ENCODE assay signal across 1 cellular context in genomic region chr2:20506281-20506685, GRCh38.
TF ChIP-seq lines count a peak whose summit lies in the region.

No MANE protein-coding gene starts in this region.

TF ChIP-seq in SK-N-SH, 30 proteins besides CTCF, POLR2A, EP300 and RAD21 (continued from another document):
- TF ChIP-seq REST (IDR thresholded peaks at IDR 0.05; ENCODE audit: low read depth, low read length), result no peak
- TF ChIP-seq RFX5 (IDR thresholded peaks at IDR 0.05; ENCODE audit: low read length), result no peak
- TF ChIP-seq TAF1 (IDR thresholded peaks at IDR 0.05; ENCODE audit: borderline replicate concordance, low read depth, low read length), result no peak
- TF ChIP-seq TEAD4 (IDR thresholded peaks at IDR 0.05; ENCODE audit: borderline replicate concordance, insufficient read depth), result no peak
- no peak for TF ChIP-seq TCF12 (IDR thresholded peaks at IDR 0.05)
- TF ChIP-seq, protein P1, sequence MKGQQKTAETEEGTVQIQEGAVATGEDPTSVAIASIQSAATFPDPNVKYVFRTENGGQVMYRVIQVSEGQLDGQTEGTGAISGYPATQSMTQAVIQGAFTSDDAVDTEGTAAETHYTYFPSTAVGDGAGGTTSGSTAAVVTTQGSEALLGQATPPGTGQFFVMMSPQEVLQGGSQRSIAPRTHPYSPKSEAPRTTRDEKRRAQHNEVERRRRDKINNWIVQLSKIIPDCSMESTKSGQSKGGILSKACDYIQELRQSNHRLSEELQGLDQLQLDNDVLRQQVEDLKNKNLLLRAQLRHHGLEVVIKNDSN (IDR thresholded peaks at IDR 0.05; ENCODE audit: borderline replicate concordance, low read depth), result no peak
- TF ChIP-seq, protein P2, sequence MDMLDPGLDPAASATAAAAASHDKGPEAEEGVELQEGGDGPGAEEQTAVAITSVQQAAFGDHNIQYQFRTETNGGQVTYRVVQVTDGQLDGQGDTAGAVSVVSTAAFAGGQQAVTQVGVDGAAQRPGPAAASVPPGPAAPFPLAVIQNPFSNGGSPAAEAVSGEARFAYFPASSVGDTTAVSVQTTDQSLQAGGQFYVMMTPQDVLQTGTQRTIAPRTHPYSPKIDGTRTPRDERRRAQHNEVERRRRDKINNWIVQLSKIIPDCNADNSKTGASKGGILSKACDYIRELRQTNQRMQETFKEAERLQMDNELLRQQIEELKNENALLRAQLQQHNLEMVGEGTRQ (IDR thresholded peaks at IDR 0.05; ENCODE audit: borderline replicate concordance, low read depth, low read length), result no peak
- TF ChIP-seq RXRA (IDR thresholded peaks at IDR 0.05; ENCODE audit: borderline replicate concordance, low read depth), result no peak
- TF ChIP-seq ELF1 (IDR thresholded peaks at IDR 0.05), result no peak
- TF ChIP-seq GATA2 (CRISPR knock-in tag; IDR thresholded peaks at IDR 0.05), result no peak
- TF ChIP-seq FOXM1 (IDR thresholded peaks at IDR 0.05; ENCODE audit: low read depth), result no peak
